In the genomic region with DNA sequence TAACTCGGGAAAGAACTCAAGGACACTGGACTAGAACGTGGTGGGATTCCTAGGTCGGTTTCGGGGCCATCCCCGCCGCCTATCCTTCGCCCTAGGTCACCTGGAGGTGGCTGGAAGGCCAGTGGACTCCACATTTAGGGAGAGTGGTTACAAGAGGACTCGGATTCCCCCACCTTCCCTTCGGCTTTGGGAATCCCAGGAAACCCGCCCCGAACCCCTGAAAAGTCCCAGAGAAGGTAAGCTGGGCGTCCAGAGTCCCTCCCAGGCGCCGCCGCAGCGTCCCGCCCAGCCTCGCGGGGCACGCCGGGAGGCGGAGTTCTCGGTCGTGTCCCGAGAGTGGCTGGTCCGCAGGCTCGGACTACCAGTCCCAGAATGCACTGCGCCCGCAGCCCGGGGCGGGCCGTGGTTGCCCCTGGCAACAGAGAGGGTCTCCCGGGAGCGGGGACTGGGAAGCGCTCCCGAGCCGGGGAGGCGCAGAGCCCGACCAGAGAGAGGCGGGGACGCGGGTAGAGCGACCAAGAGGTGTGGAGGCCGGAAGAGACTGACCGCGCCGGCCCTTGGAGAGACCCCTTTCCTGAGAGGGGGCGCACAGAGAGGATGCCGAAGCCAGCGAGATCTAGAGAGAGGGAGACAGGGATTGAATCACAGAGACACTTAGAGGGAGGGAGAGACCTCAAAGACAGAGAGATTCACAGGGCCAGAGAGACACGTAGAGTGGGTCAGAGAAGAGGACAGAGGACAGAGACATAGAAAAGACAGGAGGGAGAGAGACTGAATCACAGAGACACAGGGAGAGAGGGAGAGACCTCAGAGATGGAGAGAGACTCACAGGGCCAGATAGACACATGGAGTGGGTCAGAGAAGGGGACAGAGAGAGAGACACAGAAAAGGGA, we compare ENCODE assay signal across 8 cellular contexts. TPM values are rescaled to one million over a fixed set of nuclear protein-coding genes. Genes with fewer than 3 reads are reported as not detected.
DNase-seq lines count a peak whose midpoint lies in the region; ATAC-seq, FAIRE-seq and TF ChIP-seq lines count a peak whose summit lies in the region.

No MANE protein-coding gene starts in this region.

- H3K36me3 Mint-ChIP-seq in HFFc6 (ENCODE audit: low read depth), result peaks cover 26% of the 10 kb centered on the region

- TF ChIP-seq CTCF in HFFc6 (IDR thresholded peaks at IDR 0.05), result no peak; the same call in 1 of the 2 replicates
- no peak for TF ChIP-seq CTCF in kidney (IDR thresholded peaks at IDR 0.05; ENCODE audit: borderline replicate concordance, extremely low read depth, insufficient read depth)
- peak in 3 of 11 experiments; percentile 10 to 23 (median 19) for TF ChIP-seq CTCF in spleen (IDR thresholded peaks at IDR 0.05 in 8 of 11, conservative IDR thresholded peaks at IDR 0.05 in 3 of 11)

- intact Hi-C loops in kidney (cut with DNase I), result no loop called here
- intact Hi-C loops in spleen (cut with DNase I; ENCODE audit: low total_unique reads), result no loop called here

- ATAC-seq in activated CD4-positive, CD25-positive, alpha-beta regulatory T cell treated with anti-CD3 and anti-CD28 coated beads, Interleukin-2, amount 50 U/mL, for 24 hours, result peak; percentile 93 to 95

- peaks cover 33% of the 10 kb centered on the region for H3K27me3 Mint-ChIP-seq in HFFc6 (ENCODE audit: insufficient read depth)

- peaks cover 3 to 5% of the 10 kb centered on the region in 2 donors for H3K4me1 ChIP-seq in kidney (ENCODE audit: control insufficient read depth in 1 of 2, insufficient read depth in 1 of 2, low read depth in 1 of 2, low read length in 2 of 2)
- peaks cover 17 to 86% (median 52%) of the 10 kb centered on the region in 6 donors for H3K4me1 ChIP-seq in spleen

- H3K36me3 ChIP-seq in kidney (ENCODE audit: control insufficient read depth in 1 of 2, insufficient read depth in 2 of 2, low read length in 2 of 2) (peaks cover 0 to 1% of the 10 kb centered on the region in 2 donors), spleen (peaks cover 0 to 23% (median 7%) of the 10 kb centered on the region in 6 donors)

- no peak for TF ChIP-seq POLR2A in spleen (IDR thresholded peaks at IDR 0.05)

- H3K4me3 Mint-ChIP-seq in HFFc6, result no peak overlapping the region

- H3K9me3 ChIP-seq in kidney (ENCODE audit: control insufficient read depth in 1 of 2, low read length in 2 of 2), result peaks cover 0 to 2% of the 10 kb centered on the region in 2 donors
- no peaks in the 10 kb centered on the region for H3K9me3 ChIP-seq in spleen

- peak overlapping the region in 1 of 2 donors; percentile 46 for H3K9ac ChIP-seq in kidney (ENCODE audit: low read length in 2 of 2)

- peaks cover 2 to 68% (median 48%) of the 10 kb centered on the region in 7 donors for H3K27me3 ChIP-seq in spleen (replicated peaks in 1 of 7)

- H3K9me3 Mint-ChIP-seq in HFFc6, result no peaks in the 10 kb centered on the region; the same call in 1 of the 2 replicates

- peak overlapping the region; percentile 66 for H3K27ac Mint-ChIP-seq in HFFc6

- no peak overlapping the region for H3K27ac ChIP-seq in kidney (ENCODE audit: low read depth in 2 of 2, low read length in 2 of 2)
- H3K27ac ChIP-seq in spleen, result peak overlapping the region in 2 of 8 donors; percentile 28 to 58

- DNase-seq in HFFc6, result peak; percentile 92
- peak; percentile 6 for DNase-seq in NCI-H146 treated with DMSO at 0.1 percent for 48 hours (lab: John Stamatoyannopoulos, UW; ENCODE audit: unreplicated experiment)
- DNase-seq in cerebellar nuclear complex (lab: John Stamatoyannopoulos, UW), result peak; percentile 85 to 97
- peak; percentile 97 for DNase-seq in kidney
- DNase-seq in spleen, result peak; percentile 96
- no peak for DNase-seq in NK-92 (lab: John Stamatoyannopoulos, UW; ENCODE audit: unreplicated experiment)

- H3K4me3 ChIP-seq in kidney (ENCODE audit: low read length in 2 of 2) (peak overlapping the region; percentile 52 to 72), spleen (peak overlapping the region; percentile 30 to 75 (median 46))

- 1 to 4% (median 3%) methylated on average over 34 to 51 of the region's 51 CpGs for WGBS in spleen, 5 donors

- peak; percentile 97 for FAIRE-seq in G401.6 (lab: Jason Lieb, UNC)
- no peak for FAIRE-seq in kidney (lab: Jason Lieb, UNC)

- peaks cover 24% of the 10 kb centered on the region for H3K4me1 Mint-ChIP-seq in HFFc6 (ENCODE audit: low read depth)

RNA-seq across cellular contexts. Expression of a gene that starts 2.6 kb away (rescaled TPM):
- total RNA-seq in HFFc6 (2021; fragmentation: NEBNext Ultra II Directional; extraction: Animal tissue kit (Norgen Biotek cat#: 25700)), result under 1 TPM in 2 of 6 experiments, not detected in 4; 0.23 to 0.28 TPM
- total RNA-seq in kidney (not detected), spleen (under 1 TPM in 1 of 7 donors, not detected in 6; 0.17 TPM)
- polyA plus RNA-seq in kidney (ENCODE audit: insufficient read depth, low read depth, low replicate concordance) (not detected), spleen (not detected)

RNA-seq across cellular contexts. Expression of a gene that starts 11.7 kb away (rescaled TPM):
- 100 to 1,000 TPM; 304 to 350 (median 316) TPM for total RNA-seq in HFFc6 (2021; fragmentation: NEBNext Ultra II Directional; extraction: Animal tissue kit (Norgen Biotek cat#: 25700))
- total RNA-seq in kidney (90.3 TPM), spleen (100 to 1,000 TPM in 1 of 7 donors, 10 to 100 TPM in 6; 43.1 to 146 (median 57.7) TPM)
- polyA plus RNA-seq in kidney (ENCODE audit: insufficient read depth, low read depth, low replicate concordance) (13.1 TPM), spleen (10 to 100 TPM in 2 of 3 donors, 1 to 10 TPM in 1; 9.1 to 22.2 (median 12.1) TPM)

RNA-seq across cellular contexts. Expression of a gene that starts 29.7 kb away (rescaled TPM):
- total RNA-seq in HFFc6 (2021; fragmentation: NEBNext Ultra II Directional; extraction: Animal tissue kit (Norgen Biotek cat#: 25700)), result 1 to 10 TPM in 1 of 6 experiments, under 1 TPM in 5; 0.38 to 1.2 (median 0.70) TPM
- total RNA-seq in kidney, result not detected
- polyA plus RNA-seq in kidney (ENCODE audit: insufficient read depth, low read depth, low replicate concordance), result not detected
- total RNA-seq in spleen, result not detected
- polyA plus RNA-seq in spleen, result not detected

RNA-seq across cellular contexts. Expression of a gene that starts 55.3 kb away (rescaled TPM):
- total RNA-seq in HFFc6 (2021; fragmentation: NEBNext Ultra II Directional; extraction: Animal tissue kit (Norgen Biotek cat#: 25700)), result not detected
- total RNA-seq in kidney (1.1 TPM), spleen (10 to 100 TPM in 5 of 7 donors, 1 to 10 TPM in 2; 6.9 to 29.8 (median 12.0) TPM)
- polyA plus RNA-seq in kidney (ENCODE audit: insufficient read depth, low read depth, low replicate concordance) (not detected), spleen (1 to 10 TPM in 2 of 3 donors, under 1 TPM in 1; 0.24 to 2.2 (median 1.1) TPM)
